In genomic region chr4:56728512-56728911, GRCh38 we compare ENCODE assay signal across 8 cellular contexts. TPM values are rescaled to one million over a fixed set of nuclear protein-coding genes. Genes with fewer than 3 reads are reported as not detected.
A peak's percentile ranks its signal among the peaks of the same experiment; 100 is the strongest.
DNase-seq lines count a peak whose midpoint lies in the region; ATAC-seq and TF ChIP-seq lines count a peak whose summit lies in the region.
"Had no signal": no experiment of that assay in that cellular context is flagged by ENCODE, and none has a peak within 500 bp of the region (broad histone marks: within the 10 kb centered on the region; RNA-seq: fewer than 3 reads in every experiment).

No MANE protein-coding gene starts in this region.

- no peaks in the 10 kb centered on the region for H3F3A ChIP-seq in PC-3 (ENCODE audit: low read length, unreplicated experiment)

- H2AK5ac ChIP-seq in IMR-90 (ENCODE audit: low read depth, low read length), result no peak overlapping the region

- no peak overlapping the region for H3K56ac ChIP-seq in IMR-90 (ENCODE audit: extremely low read depth, insufficient read depth, low read length)

- H3K27me3 ChIP-seq in IMR-90 (ENCODE audit: control insufficient read depth, insufficient read depth, low read length) (peaks cover 2% of the 10 kb centered on the region; the same call in 1 of the 2 replicates), PC-3 (ENCODE audit: low read length) (no peaks in the 10 kb centered on the region), testis (no peaks in the 10 kb centered on the region)

- H3K27ac ChIP-seq in IMR-90 (ENCODE audit: insufficient read depth, low read length) (no peak overlapping the region), PC-3 (ENCODE audit: low read length) (no peak overlapping the region), testis (peak overlapping the region; percentile 68)

- H2BK20ac ChIP-seq in IMR-90 (ENCODE audit: low read depth, low read length), result no peak overlapping the region

- H2BK15ac ChIP-seq in IMR-90 (ENCODE audit: low read depth, low read length), result no peak overlapping the region

- H3K9ac ChIP-seq in IMR-90 (ENCODE audit: low read depth, low read length), result no peak overlapping the region
- H3K9ac ChIP-seq in PC-3 (ENCODE audit: low read length), result no peak overlapping the region

- no peak overlapping the region for H3K27ac Mint-ChIP-seq in activated CD4-positive, alpha-beta memory T cell treated with anti-CD3 and anti-CD28 coated beads, Interleukin-2, amount 10 ng/mL, durations not matched to agents 7 days and 5 days

- H3K4me2 ChIP-seq in IMR-90 (ENCODE audit: low read depth, low read length) (no peak overlapping the region), PC-3 (ENCODE audit: low read length) (no peak overlapping the region)

- no peak overlapping the region for H2BK5ac ChIP-seq in IMR-90 (ENCODE audit: low read depth, low read length, poor library complexity, severe bottlenecking)

- H4K5ac ChIP-seq in IMR-90 (ENCODE audit: low read depth, low read length), result no peak overlapping the region

- H3K4me3 Mint-ChIP-seq in activated CD4-positive, alpha-beta memory T cell treated with anti-CD3 and anti-CD28 coated beads, Interleukin-2, amount 10 ng/mL, durations not matched to agents 7 days and 5 days, result no peak overlapping the region

- CTCF ChIA-PET in IMR-90 (lab: Yijun Ruan, JAX), result interaction anchor here (0.6 kb wide), 2 partner anchors 96 to 154 kb away, joined by 3 to 4 read pairs; no protein-coding TSS in a partner anchor
- CTCF ChIA-PET in PC-3 (lab: Charles Lee), result no interaction called here
- CTCF ChIA-PET in activated CD4-positive, alpha-beta memory T cell treated with anti-CD3 and anti-CD28 coated beads, Interleukin-2, amount 10 ng/mL, durations not matched to agents 7 days and 5 days (lab: Charles Lee), result interaction anchor here (0.6 to 1.3 kb wide), 2 partner anchors 27 to 74 kb away, joined by 3 to 4 read pairs; no protein-coding TSS in a partner anchor

- no peaks in the 10 kb centered on the region for H3K9me3 Mint-ChIP-seq in activated CD4-positive, alpha-beta memory T cell treated with anti-CD3 and anti-CD28 coated beads, Interleukin-2, amount 10 ng/mL, durations not matched to agents 7 days and 5 days

- ATAC-seq in IMR-90 (ENCODE audit: low read depth) (peak; percentile 91), PC-3 (peak; percentile 88), Right ventricle myocardium superior (ENCODE audit: poor library complexity) (peak; percentile 90), HG03280 (IDR thresholded peaks at IDR 0.05; ENCODE audit: unreplicated experiment) (no peak)

- TF ChIP-seq RAD21 in IMR-90 (IDR thresholded peaks at IDR 0.05; ENCODE audit: low read length), result no peak

- TF ChIP-seq POLR2A in IMR-90 (IDR thresholded peaks at IDR 0.05; ENCODE audit: low read depth, low read length) (no peak), testis (IDR thresholded peaks at IDR 0.05) (no peak)

- no peaks in the 10 kb centered on the region for H4K20me1 ChIP-seq in IMR-90 (ENCODE audit: insufficient read depth, low read length)
- no peaks in the 10 kb centered on the region for H4K20me1 ChIP-seq in PC-3 (ENCODE audit: low read length)

- no TSS peak for BruUV-seq in IMR-90 (replicated peaks; lab: Mats Ljungman, UMichigan)
- BruUV-seq in PC-3 (replicated peaks; lab: Mats Ljungman, UMichigan), result no TSS peak

- DNase-seq in IMR-90 (peak; percentile 92), PC-3 (peak; percentile 81), Right ventricle myocardium superior (peak; percentile 60), testis (peak; percentile 92), medulla oblongata (ENCODE audit: extremely low spot score) (no peak)
- no peak for DNase-seq in activated CD4-positive, alpha-beta memory T cell treated with anti-CD3 and anti-CD28 coated beads, Interleukin-2, amount 10 ng/mL, durations not matched to agents 7 days and 5 days
- DNase-seq: activated CD4-positive, alpha-beta T cell treated with anti-CD3 and anti-CD28 coated beads for 48 hours had no signal

- H3K23ac ChIP-seq in IMR-90 (ENCODE audit: low read depth, low read length), result no peak overlapping the region

- no peak overlapping the region for H3K18ac ChIP-seq in IMR-90 (ENCODE audit: low read depth, low read length)

- H4K8ac ChIP-seq in IMR-90 (ENCODE audit: low read depth in 2 of 2, low read length in 2 of 2), result no peak overlapping the region

- H3K4me1 ChIP-seq in IMR-90 (ENCODE audit: control insufficient read depth, insufficient read depth, low read length) (peaks cover 2% of the 10 kb centered on the region; the same call in 1 of the 2 replicates), PC-3 (ENCODE audit: insufficient read depth, low read length) (0 out of 2 replicates have a peak, but pooled peaks cover 5% of the 10 kb centered on the region), testis (peaks cover 13% of the 10 kb centered on the region)

- H3K36me3 Mint-ChIP-seq in activated CD4-positive, alpha-beta memory T cell treated with anti-CD3 and anti-CD28 coated beads, Interleukin-2, amount 10 ng/mL, durations not matched to agents 7 days and 5 days (ENCODE audit: low read depth), result no peaks in the 10 kb centered on the region

- peak overlapping the region; percentile 26 for H2AFZ ChIP-seq in IMR-90 (replicated peaks; ENCODE audit: low read length, poor library complexity)
- no peak overlapping the region for H2AFZ ChIP-seq in PC-3 (ENCODE audit: low read length)

- POLR2A ChIA-PET in IMR-90 (lab: Charles Lee; ENCODE audit: unreplicated experiment), result no interaction called here
- POLR2A ChIA-PET in PC-3 (lab: Charles Lee; ENCODE audit: unreplicated experiment), result interaction anchor here (0.6 kb wide), 1 partner anchor 146 kb away, joined by 3 read pairs; no protein-coding TSS in a partner anchor
- POLR2A ChIA-PET in activated CD4-positive, alpha-beta memory T cell treated with anti-CD3 and anti-CD28 coated beads, Interleukin-2, amount 10 ng/mL, durations not matched to agents 7 days and 5 days (lab: Charles Lee), result no interaction called here

- no peaks in the 10 kb centered on the region for H3K79me2 ChIP-seq in PC-3 (ENCODE audit: low read length)

- no peaks in the 10 kb centered on the region for H3K79me1 ChIP-seq in IMR-90 (ENCODE audit: low read depth in 1 of 2, low read length in 2 of 2)

- dilution Hi-C loops in IMR-90 (cut with HindIII; ENCODE audit: low sequenced_read_pairs, unreplicated experiment), result no loop called here

- no peak overlapping the region for H2BK120ac ChIP-seq in IMR-90 (ENCODE audit: low read depth, low read length)

- TF ChIP-seq CTCF in IMR-90 (conservative IDR thresholded peaks at IDR 0.05; ENCODE audit: low read depth, low read length), result no peak
- TF ChIP-seq CTCF in PC-3 (conservative IDR thresholded peaks at IDR 0.05; ENCODE audit: low read depth, low read length), result no peak
- TF ChIP-seq CTCF in testis (IDR thresholded peaks at IDR 0.05), result no peak

- no peak overlapping the region for H3K4ac ChIP-seq in IMR-90 (ENCODE audit: low read depth, low read length)

- 0 out of 2 replicates have a peak, but pooled peaks cover 3% of the 10 kb centered on the region for H3K9me1 ChIP-seq in IMR-90 (ENCODE audit: insufficient read depth, low read length)

- H3K14ac ChIP-seq in IMR-90 (replicated peaks; ENCODE audit: low read depth, low read length), result no peak overlapping the region

- peaks cover 3% of the 10 kb centered on the region for H3K4me1 Mint-ChIP-seq in activated CD4-positive, alpha-beta memory T cell treated with anti-CD3 and anti-CD28 coated beads, Interleukin-2, amount 10 ng/mL, durations not matched to agents 7 days and 5 days

- peaks cover 9% of the 10 kb centered on the region for H3K27me3 Mint-ChIP-seq in activated CD4-positive, alpha-beta memory T cell treated with anti-CD3 and anti-CD28 coated beads, Interleukin-2, amount 10 ng/mL, durations not matched to agents 7 days and 5 days

- in situ Hi-C loops in IMR-90 (cut with MboI; ENCODE audit: low sequenced_read_pairs), result no loop called here

- no peak overlapping the region for H2AK9ac ChIP-seq in IMR-90 (replicated peaks; ENCODE audit: low read depth, low read length, poor library complexity)

- H3K36me3 ChIP-seq in IMR-90 (ENCODE audit: control insufficient read depth, insufficient read depth, low read length) (no peaks in the 10 kb centered on the region), PC-3 (ENCODE audit: low read depth, low read length) (no peaks in the 10 kb centered on the region), testis (ENCODE audit: low read depth, missing control alignments) (no peaks in the 10 kb centered on the region)

- H3K9me2 ChIP-seq in PC-3 (replicated peaks; ENCODE audit: low read length), result no peaks in the 10 kb centered on the region

- intact Hi-C loops in IMR-90 (cut with micrococcal nuclease), result no loop called here
- intact Hi-C loops in PC-3 (cut with micrococcal nuclease), result no loop called here
- intact Hi-C loops in Right ventricle myocardium superior (cut with DNase I), result no loop called here
- intact Hi-C loops in testis (cut with DNase I; ENCODE audit: low total_unique reads), result no loop called here

- 0% methylated on average over 1 of the region's 4 CpGs; no CpG with 5 or more reads in 1 of the 2 experiments for WGBS in IMR-90 (ENCODE audit: extremely low coverage in 2 of 2, insufficient read length in 1 of 2), 2 experiments
- whole genome bisulfite sequencing in testis, 2 donors, result 13 to 36% methylated on average over 4 of the region's 4 CpGs

- H4K91ac ChIP-seq in IMR-90 (ENCODE audit: insufficient read depth, low read depth, low read length), result no peak overlapping the region

- no peaks in the 10 kb centered on the region for H3K9me3 ChIP-seq in IMR-90 (ENCODE audit: control insufficient read depth, insufficient read depth, low read length)
- H3K9me3 ChIP-seq in PC-3 (ENCODE audit: low read length), result no peaks in the 10 kb centered on the region
- H3K9me3 ChIP-seq in testis, result no peaks in the 10 kb centered on the region

- H3K4me3 ChIP-seq in IMR-90 (ENCODE audit: insufficient read depth, low read depth, low read length) (no peak overlapping the region), PC-3 (ENCODE audit: low read length) (no peak overlapping the region), testis (no peak overlapping the region)

RNA-seq across cellular contexts. Expression of gene HOPX, which starts 47.4 kb away (rescaled TPM):
- total RNA-seq in IMR-90 (2012; rRNA removed) (1.3 and 1.7 TPM in 2 replicates), PC-3 (2014; rRNA removed) (0.87 TPM in 1 of 2 replicates, not detected in the other), Right ventricle myocardium superior (23.7 TPM), testis (100 to 1,000 TPM; 141 to 158 TPM)
- polyA plus RNA-seq in IMR-90 (2012; rRNA removed) (1.7 and 2.0 TPM in 2 replicates), testis (ENCODE audit: insufficient read depth, low read depth, low replicate concordance) (102 TPM)
- polyA plus RNA-seq in IMR-90 (2012; cell fraction: cytosol; rRNA removed), result 1.2 and 1.5 TPM in 2 replicates
- 0.47 and 0.64 TPM in 2 replicates for polyA plus RNA-seq in IMR-90 (2012; cell fraction: nucleus; rRNA removed; ENCODE audit: low replicate concordance)
- 100 to 1,000 TPM; 206 to 215 TPM for total RNA-seq in activated CD4-positive, alpha-beta memory T cell treated with anti-CD3 and anti-CD28 coated beads, Interleukin-2, amount 10 ng/mL, durations not matched to agents 7 days and 5 days

Comparison
In these comparisons a context has a peak if more than half of its experiments do, and no peak if none do; other contexts are left out.
1. DNase-seq: peak in IMR-90 (single experiment), PC-3 (single experiment), Right ventricle myocardium superior (single experiment) and testis (single experiment); none in medulla oblongata (single experiment) and activated CD4-positive, alpha-beta memory T cell treated with anti-CD3 and anti-CD28 coated beads, Interleukin-2, amount 10 ng/mL, durations not matched to agents 7 days and 5 days (single experiment).
2. H3K27ac ChIP-seq: peak in testis (2 of 2); none in IMR-90 (single experiment) and PC-3 (single experiment).